ENCODE assay signal across 8 cellular contexts in the genomic region with DNA sequence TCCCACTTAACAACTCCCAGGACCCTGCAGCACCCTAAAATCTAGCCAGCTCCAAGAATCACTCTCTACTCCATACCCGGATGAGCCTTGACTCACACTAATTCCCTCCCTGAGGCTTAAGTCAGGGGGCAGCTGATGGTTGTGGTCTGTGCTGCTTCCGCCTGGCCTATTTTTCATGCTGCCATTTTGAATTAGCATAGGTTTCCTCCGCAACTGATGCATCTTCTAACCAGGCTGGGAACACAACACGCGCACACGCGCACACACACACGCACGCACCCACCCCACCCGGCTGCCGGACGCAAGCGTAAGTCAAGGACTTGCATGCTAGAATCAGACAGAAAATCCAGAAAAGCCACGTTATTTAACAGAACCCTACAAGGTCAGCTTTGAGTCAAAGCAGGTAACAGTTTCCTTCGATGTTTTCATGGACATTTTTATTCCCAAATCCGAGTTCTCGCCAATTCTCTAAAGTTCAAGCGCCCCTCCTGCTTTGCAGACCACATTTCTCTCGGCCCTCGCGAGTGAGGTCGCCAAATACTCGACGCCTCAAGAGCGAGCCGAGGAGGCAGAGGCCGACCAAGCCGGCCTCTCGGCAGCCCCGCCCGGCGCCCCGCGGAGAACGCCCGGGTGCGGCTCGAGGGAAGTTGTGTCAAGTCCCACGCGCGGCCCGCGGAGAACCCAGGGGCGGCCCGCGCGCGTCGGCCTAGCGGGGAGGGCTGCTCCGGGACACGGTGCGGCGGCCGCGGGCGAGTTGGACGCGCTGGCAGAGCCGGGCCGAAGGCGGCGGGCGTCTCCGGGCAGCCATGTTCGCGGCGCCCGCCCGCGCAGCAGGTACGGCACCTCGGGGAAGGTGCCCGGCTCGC. TPM values are rescaled to one million over a fixed set of nuclear protein-coding genes. Genes with fewer than 3 reads are reported as not detected.
DNase-seq lines count a peak whose midpoint lies in the region; ATAC-seq, FAIRE-seq and TF ChIP-seq lines count a peak whose summit lies in the region.

No MANE protein-coding gene starts in this region.

- FAIRE-seq in A549 (lab: Jason Lieb, UNC): no peak

- POLR2A ChIA-PET in A549 (lab: Yijun Ruan, JAX): interaction anchor here (1.0 kb wide), 1 partner anchor 38 kb away, joined by 8 read pairs; the partner anchor contains the start of gene FKBP14

- CTCF ChIA-PET in A549 (lab: Yijun Ruan, JAX): interaction anchor here (1.0 to 1.7 kb wide), 2 partner anchors 22 to 73 kb away, joined by 3 to 6 read pairs; no protein-coding TSS in a partner anchor

- H3K27me3 ChIP-seq in tibial nerve: no peaks in the 10 kb centered on the region

- no peak; the same call in 1 of the 2 replicates for TF ChIP-seq POLR2A in A549 (IDR thresholded peaks at IDR 0.05; ENCODE audit: low read length)
- TF ChIP-seq POLR2A in tibial nerve (IDR thresholded peaks at IDR 0.05): no peak

- peak overlapping the region; percentile 92 to 97 for H3K27ac ChIP-seq in A549
- peak overlapping the region; percentile 92 to 99 (median 98) for H3K27ac ChIP-seq in tibial nerve

- TF ChIP-seq CTCF in A549 (IDR thresholded peaks at IDR 0.05) (no peak), fibroblast of pulmonary artery (IDR thresholded peaks at IDR 0.05; ENCODE audit: low read length, missing control alignments) (no peak), tibial nerve (IDR thresholded peaks at IDR 0.05) (no peak)

- no peak for TF ChIP-seq RAD21 in A549 (conservative IDR thresholded peaks at IDR 0.05 in 1 of 2, IDR thresholded peaks at IDR 0.05 in 1 of 2)

- H3K9me3 ChIP-seq in A549: peaks cover 11% of the 10 kb centered on the region
- H3K9me3 ChIP-seq in tibial nerve: peaks cover 0 to 14% (median 6%) of the 10 kb centered on the region in 4 donors

- ATAC-seq in A549 (peak; percentile 64 to 70), GM18502 (IDR thresholded peaks at IDR 0.05; ENCODE audit: poor library complexity, unreplicated experiment) (peak; percentile 45), HG02885 (IDR thresholded peaks at IDR 0.05; ENCODE audit: poor library complexity, unreplicated experiment) (peak; percentile 44)

- TF ChIP-seq EP300 in A549 (IDR thresholded peaks at IDR 0.05) (no peak), tibial nerve (IDR thresholded peaks at IDR 0.05) (peak in 1 of 2 donors; percentile 57)

- peaks cover 14% of the 10 kb centered on the region for H3K4me1 ChIP-seq in A549
- peaks cover 0 to 24% (median 16%) of the 10 kb centered on the region in 4 donors for H3K4me1 ChIP-seq in tibial nerve

- DNase-seq in A549 (ENCODE audit: low read depth in 1 of 2, low spot score in 1 of 2): peak; percentile 60 to 84
- peak; percentile 17 for DNase-seq in NCI-H510A (lab: John Stamatoyannopoulos, UW)
- DNase-seq in activated T-helper 9 cell treated with anti-CD3 and anti-CD28 coated beads, Interleukin-2, amount 50 U/mL, for 16 hours (ENCODE audit: low read depth): peak; percentile 4
- peak; percentile 79 for DNase-seq in fibroblast of pulmonary artery (ENCODE audit: low read depth)
- peak; percentile 61 for DNase-seq in myocyte (ENCODE audit: low read depth)
- peak; percentile 23 to 25 for DNase-seq in tibial nerve (ENCODE audit: low spot score in 2 of 2)

- 7% methylated on average over 31 of the region's 75 CpGs for WGBS in A549 (ENCODE audit: missing lambda C conversion rate)
- WGBS in tibial nerve, 2 donors: 6 to 13% methylated on average over 26 to 56 of the region's 75 CpGs

- H3K4me2 ChIP-seq in A549: peak overlapping the region; percentile 94

- H3K36me3 ChIP-seq in tibial nerve: no peaks in the 10 kb centered on the region

- H3K4me3 ChIP-seq in A549 (peak overlapping the region; percentile 92), fibroblast of pulmonary artery (replicated peaks; ENCODE audit: low read depth, low read length) (peak overlapping the region; percentile 85), tibial nerve (peak overlapping the region; percentile 71 to 96 (median 87))

TF ChIP-seq in A549, 52 proteins besides CTCF, POLR2A, EP300 and RAD21 (continues in another document):
- TF ChIP-seq SMC3 (IDR thresholded peaks at IDR 0.05) (no peak), EHF (CRISPR knock-in tag; IDR thresholded peaks at IDR 0.05) (no peak), BCL3 (IDR thresholded peaks at IDR 0.05) (no peak), GATA3 (IDR thresholded peaks at IDR 0.05; ENCODE audit: borderline replicate concordance) (no peak), MAX (IDR thresholded peaks at IDR 0.05) (peak; percentile 75), HMGXB4 (CRISPR knock-in tag; IDR thresholded peaks at IDR 0.05; ENCODE audit: borderline replicate concordance) (no peak), CBX2 (IDR thresholded peaks at IDR 0.05; ENCODE audit: borderline replicate concordance, low read depth) (no peak), HEYL (CRISPR knock-in tag; IDR thresholded peaks at IDR 0.05) (0 out of 2 replicates have a peak, but pooled peaks have one; percentile 39), KDM1A (IDR thresholded peaks at IDR 0.05; ENCODE audit: low read depth) (no peak)

RNA-seq across cellular contexts. Expression of gene SCRN1, which starts 1.0 kb away (rescaled TPM):
- polyA plus RNA-seq in A549 (2011; rRNA removed): 80.0 and 88.9 TPM in 2 replicates
- 19.3 and 23.4 TPM in 2 replicates for polyA plus RNA-seq in A549 (2012; cell fraction: cytosol; rRNA removed)
- polyA plus RNA-seq in A549 (2012; cell fraction: nucleus; rRNA removed): 16.8 and 22.4 TPM in 2 replicates
- 46.2 to 49.7 TPM (median 49.1 TPM) in 3 replicates for polyA plus RNA-seq in A549 (2017; fragmentation: RNase III; extraction: RNeasy Plus Mini Kit Qiagen cat#74134 plus additional on column Dnase treatment)
- polyA minus RNA-seq in A549 (2011; rRNA and poly(A)+ RNA removed): 71.8 and 78.4 TPM in 2 replicates
- total RNA-seq in myocyte: 86.0 and 94.5 TPM in 2 replicates
- 94.4 TPM for polyA plus RNA-seq in myocyte (2012)
- total RNA-seq in tibial nerve: 100 to 1,000 TPM in 3 of 4 donors, 10 to 100 TPM in 1; 65.1 to 161 (median 119) TPM

RNA-seq across cellular contexts. Expression of gene FKBP14, which starts 37.9 kb away (rescaled TPM):
- 17.7 and 22.8 TPM in 2 replicates for polyA plus RNA-seq in A549 (2011; rRNA removed)
- 3.7 and 3.9 TPM in 2 replicates for polyA plus RNA-seq in A549 (2012; cell fraction: cytosol; rRNA removed)
- 1.6 and 2.3 TPM in 2 replicates for polyA plus RNA-seq in A549 (2012; cell fraction: nucleus; rRNA removed)
- polyA plus RNA-seq in A549 (2017; fragmentation: RNase III; extraction: RNeasy Plus Mini Kit Qiagen cat#74134 plus additional on column Dnase treatment): 10.6 to 11.1 TPM (median 10.7 TPM) in 3 replicates
- 4.7 and 6.4 TPM in 2 replicates for polyA minus RNA-seq in A549 (2011; rRNA and poly(A)+ RNA removed)
- total RNA-seq in myocyte: 26.8 and 37.1 TPM in 2 replicates
- 22.9 TPM for polyA plus RNA-seq in myocyte (2012)
- 10 to 100 TPM in 2 of 4 donors, 1 to 10 TPM in 2; 4.5 to 11.7 (median 8.7) TPM for total RNA-seq in tibial nerve

RNA-seq across cellular contexts. Expression of gene PLEKHA8, which starts 39.6 kb away (rescaled TPM):
- polyA plus RNA-seq in A549 (2011; rRNA removed): 10.6 and 10.9 TPM in 2 replicates
- 1.7 TPM in 2 replicates for polyA plus RNA-seq in A549 (2012; cell fraction: cytosol; rRNA removed)
- 0.94 and 1.8 TPM in 2 replicates for polyA plus RNA-seq in A549 (2012; cell fraction: nucleus; rRNA removed)
- 5.9 to 6.6 TPM (median 6.2 TPM) in 3 replicates for polyA plus RNA-seq in A549 (2017; fragmentation: RNase III; extraction: RNeasy Plus Mini Kit Qiagen cat#74134 plus additional on column Dnase treatment)
- 8.5 and 9.8 TPM in 2 replicates for polyA minus RNA-seq in A549 (2011; rRNA and poly(A)+ RNA removed)
- total RNA-seq in myocyte: 11.9 and 15.3 TPM in 2 replicates
- 6.9 TPM for polyA plus RNA-seq in myocyte (2012)
- 10 to 100 TPM in 3 of 4 donors, 1 to 10 TPM in 1; 9.0 to 23.4 (median 13.0) TPM for total RNA-seq in tibial nerve

Comparison
In these comparisons a context has a peak if more than half of its experiments do, and no peak if none do; other contexts are left out.
1. Peak in every context shown above with its lines: DNase-seq, ATAC-seq, H3K4me3 ChIP-seq and H3K27ac ChIP-seq.
2. DNase-seq: peak in every context shown above with its lines; median percentile 79 in fibroblast of pulmonary artery; 72 in A549; 61 in myocyte; 24 in tibial nerve; 17 in NCI-H510A; 4 in activated T-helper 9 cell treated with anti-CD3 and anti-CD28 coated beads, Interleukin-2, amount 50 U/mL, for 16 hours.